Comparison of ENCODE assay signal across 14 cellular contexts in genomic region chr9:99173570-99174504, GRCh38. TPM values are rescaled to one million over a fixed set of nuclear protein-coding genes. Genes with fewer than 3 reads are reported as not detected.
DNase-seq lines count a peak whose midpoint lies in the region; ATAC-seq and TF ChIP-seq lines count a peak whose summit lies in the region.
"Had no signal": no experiment of that assay in that cellular context is flagged by ENCODE, and none has a peak within 500 bp of the region (broad histone marks: within the 10 kb centered on the region; RNA-seq: fewer than 3 reads in every experiment).

No MANE protein-coding gene starts in this region.

- peaks cover 45% of the 10 kb centered on the region for H3K4me1 ChIP-seq in endodermal cell (ENCODE audit: control insufficient read depth, insufficient read depth, low read length)

- no peaks in the 10 kb centered on the region for H3K36me3 Mint-ChIP-seq in endodermal cell (ENCODE audit: low read depth)
- no peaks in the 10 kb centered on the region for H3K36me3 Mint-ChIP-seq in activated CD4-positive, alpha-beta memory T cell treated with anti-CD3 and anti-CD28 coated beads for 36 hours
- no peaks in the 10 kb centered on the region for H3K36me3 Mint-ChIP-seq in T-cell
- H3K36me3 Mint-ChIP-seq: CD8-positive, alpha-beta T cell had no signal

- POLR2A ChIA-PET in activated CD4-positive, alpha-beta memory T cell treated with anti-CD3 and anti-CD28 coated beads for 36 hours (lab: Charles Lee): interaction anchor here (0.6 kb wide), 1 partner anchor 468 kb away, joined by 3 read pairs; no protein-coding TSS in a partner anchor
- POLR2A ChIA-PET in T-cell (lab: Charles Lee): no interaction called here

- WGBS in endodermal cell (ENCODE audit: insufficient coverage in 1 of 2, insufficient read length in 1 of 2), 2 experiments: 83 to 86% methylated on average over 3 to 10 of the region's 10 CpGs

- no peaks in the 10 kb centered on the region for H3K9me3 ChIP-seq in endodermal cell (ENCODE audit: control insufficient read depth, low read length)
- H3K9me3 ChIP-seq: transverse colon had no signal

- ATAC-seq in GM18868 (IDR thresholded peaks at IDR 0.05; ENCODE audit: unreplicated experiment) (peak; percentile 87), HG03520 (IDR thresholded peaks at IDR 0.05; ENCODE audit: unreplicated experiment) (peak; percentile 55), T-cell (replicated peaks in 1 of 4) (no peak)
- ATAC-seq: CD8-positive, alpha-beta T cell had no signal

- peak; percentile 32 for DNase-seq in COLO668 (lab: John Stamatoyannopoulos, UW; ENCODE audit: unreplicated experiment)
- no peak for DNase-seq in endodermal cell
- DNase-seq in NCI-H1694 (lab: John Stamatoyannopoulos, UW): no peak
- DNase-seq in activated CD4-positive, alpha-beta memory T cell treated with anti-CD3 and anti-CD28 coated beads for 36 hours: no peak
- no peak for DNase-seq in activated CD4-positive, alpha-beta T cell treated with anti-CD3 and anti-CD28 coated beads, Interleukin-2, amount 50 U/mL, for 1 hour
- no peak for DNase-seq in T-cell
- DNase-seq: CD8-positive, alpha-beta T cell; NCI-H2029; stimulated activated CD4-positive, alpha-beta T cell treated with anti-CD3 and anti-CD28 coated beads, Interleukin-2, amount 100 ng/mL, for 48 hours; transverse colon had no signal

- H3K4me1 Mint-ChIP-seq in endodermal cell: peaks cover 59% of the 10 kb centered on the region
- peaks cover 8% of the 10 kb centered on the region for H3K4me1 Mint-ChIP-seq in activated CD4-positive, alpha-beta memory T cell treated with anti-CD3 and anti-CD28 coated beads for 36 hours (ENCODE audit: low read depth)
- no peaks in the 10 kb centered on the region for H3K4me1 Mint-ChIP-seq in T-cell

- TF ChIP-seq CTCF in endodermal cell (conservative IDR thresholded peaks at IDR 0.05): no peak

- CTCF ChIA-PET in activated CD4-positive, alpha-beta memory T cell treated with anti-CD3 and anti-CD28 coated beads for 36 hours (lab: Charles Lee): interaction anchor here (1.4 to 3.9 kb wide), 3 partner anchors 9 to 175 kb away, joined by 3 to 20 read pairs (median 6); no protein-coding TSS in a partner anchor
- CTCF ChIA-PET in T-cell (lab: Charles Lee): interaction anchor here in 1 of 2 donors (1.0 kb wide), 1 partner anchor 11 kb away, joined by 3 read pairs; no protein-coding TSS in a partner anchor

- intact Hi-C loops in activated CD4-positive, alpha-beta memory T cell treated with anti-CD3 and anti-CD28 coated beads for 36 hours (cut with micrococcal nuclease): no loop called here

- H3K27ac ChIP-seq in endodermal cell (ENCODE audit: low read depth, low read length): no peak overlapping the region
- H3K27ac ChIP-seq: transverse colon had no signal

- H3K4me3 ChIP-seq in endodermal cell (ENCODE audit: low read length): peak overlapping the region; percentile 29
- H3K4me3 ChIP-seq: transverse colon had no signal

- H3K27ac Mint-ChIP-seq in endodermal cell: peak overlapping the region; percentile 45
- H3K27ac Mint-ChIP-seq in activated CD4-positive, alpha-beta memory T cell treated with anti-CD3 and anti-CD28 coated beads for 36 hours: no peak overlapping the region
- no peak overlapping the region for H3K27ac Mint-ChIP-seq in T-cell
- H3K27ac Mint-ChIP-seq: CD8-positive, alpha-beta T cell; dendritic cell treated with granulocyte-macrophage colony-stimulating factor and Interleukin-4, amounts not matched to agents 40 ng/mL and 50 ng/mL, for 4 days; T-helper 1 cell treated with Interleukin-12 subunit alpha and Interleukin-12 subunit beta and Interleukin-4 antibody, amounts not matched to agents 30 μg/mL and 1 μg/mL, for 36 hours had no signal

- H3K4me3 Mint-ChIP-seq in endodermal cell: no peak overlapping the region
- no peak overlapping the region for H3K4me3 Mint-ChIP-seq in activated CD4-positive, alpha-beta memory T cell treated with anti-CD3 and anti-CD28 coated beads for 36 hours
- no peak overlapping the region for H3K4me3 Mint-ChIP-seq in T-cell
- H3K4me3 Mint-ChIP-seq: CD8-positive, alpha-beta T cell; dendritic cell treated with granulocyte-macrophage colony-stimulating factor and Interleukin-4, amounts not matched to agents 40 ng/mL and 50 ng/mL, for 4 days; T-helper 1 cell treated with Interleukin-12 subunit alpha and Interleukin-12 subunit beta and Interleukin-4 antibody, amounts not matched to agents 30 μg/mL and 1 μg/mL, for 36 hours had no signal

- H3K9me3 Mint-ChIP-seq in endodermal cell (no peaks in the 10 kb centered on the region), T-cell (no peaks in the 10 kb centered on the region)
- no peaks in the 10 kb centered on the region for H3K9me3 Mint-ChIP-seq in activated CD4-positive, alpha-beta memory T cell treated with anti-CD3 and anti-CD28 coated beads for 36 hours
- H3K9me3 Mint-ChIP-seq: CD8-positive, alpha-beta T cell; dendritic cell treated with granulocyte-macrophage colony-stimulating factor and Interleukin-4, amounts not matched to agents 40 ng/mL and 50 ng/mL, for 4 days; T-helper 1 cell treated with Interleukin-12 subunit alpha and Interleukin-12 subunit beta and Interleukin-4 antibody, amounts not matched to agents 30 μg/mL and 1 μg/mL, for 36 hours had no signal

- H3K36me3 ChIP-seq in endodermal cell (ENCODE audit: control insufficient read depth, insufficient read depth, low read length): no peaks in the 10 kb centered on the region
- H3K36me3 ChIP-seq: transverse colon had no signal

- peaks cover under 1% of the 10 kb centered on the region for H3K27me3 ChIP-seq in endodermal cell (ENCODE audit: control insufficient read depth, insufficient read depth, low read length, poor library complexity, severe bottlenecking)
- H3K27me3 ChIP-seq: transverse colon had no signal

- H3K27me3 Mint-ChIP-seq in endodermal cell (ENCODE audit: insufficient read depth) (no peaks in the 10 kb centered on the region), T-cell (peaks cover 5 to 9% of the 10 kb centered on the region in 2 donors)
- peaks cover 8% of the 10 kb centered on the region for H3K27me3 Mint-ChIP-seq in activated CD4-positive, alpha-beta memory T cell treated with anti-CD3 and anti-CD28 coated beads for 36 hours

- H3K9ac ChIP-seq in endodermal cell (ENCODE audit: extremely low read depth, low read length, poor library complexity, severe bottlenecking): no peak overlapping the region

RNA-seq across cellular contexts. Expression of gene ALG2, which starts 47.9 kb away (rescaled TPM):
- 10 to 100 TPM; 27.6 to 28.8 TPM for total RNA-seq in endodermal cell
- 24.1 TPM for polyA plus RNA-seq in endodermal cell (2013, experiment 1 of 2)
- polyA plus RNA-seq in endodermal cell (2013, experiment 2 of 2): 21.5 TPM
- 10 to 100 TPM; 18.6 to 20.8 TPM for total RNA-seq in activated CD4-positive, alpha-beta memory T cell treated with anti-CD3 and anti-CD28 coated beads for 36 hours
- 10 to 100 TPM; 18.0 to 30.3 (median 25.2) TPM for total RNA-seq in T-cell

RNA-seq across cellular contexts. Expression of gene SEC61B, which starts 48.2 kb away (rescaled TPM):
- total RNA-seq in endodermal cell (100 to 1,000 TPM; 153 to 187 TPM), T-cell (10 to 100 TPM; 54.9 to 91.5 (median 84.0) TPM)
- polyA plus RNA-seq in endodermal cell (2013, experiment 1 of 2): 189 TPM
- 214 TPM for polyA plus RNA-seq in endodermal cell (2013, experiment 2 of 2)
- 100 to 1,000 TPM; 161 to 166 TPM for total RNA-seq in activated CD4-positive, alpha-beta memory T cell treated with anti-CD3 and anti-CD28 coated beads for 36 hours

Comparison
In these comparisons a context has a peak if more than half of its experiments do, and no peak if none do; other contexts are left out.
1. ATAC-seq: peak in GM18868 (single experiment) and HG03520 (single experiment); none in T-cell (0 of 4).